In the genomic region with DNA sequence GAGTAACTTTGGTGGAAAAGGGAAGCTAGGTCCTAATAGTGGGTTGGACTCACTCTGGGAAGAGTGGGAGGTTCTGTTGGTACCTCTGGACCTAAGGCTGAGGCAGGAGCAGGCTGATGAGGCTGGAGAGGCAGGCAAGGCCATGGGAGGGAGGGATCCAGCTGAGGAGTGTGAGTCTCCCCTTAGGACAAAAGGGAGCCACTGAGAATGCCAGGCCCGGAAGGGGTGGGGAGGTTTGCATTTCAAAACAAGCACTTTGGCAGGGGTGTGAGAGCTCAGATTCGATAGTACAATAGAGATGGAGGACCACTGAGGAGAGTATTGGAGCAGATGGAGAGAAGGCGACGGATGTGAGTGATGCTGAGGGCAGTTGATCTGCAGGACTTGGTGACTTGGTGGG, we compare ENCODE assay signal across 17 cellular contexts.
DNase-seq lines count a peak whose midpoint lies in the region; ATAC-seq and TF ChIP-seq lines count a peak whose summit lies in the region.
"Had no signal": no experiment of that assay in that cellular context is flagged by ENCODE, and none has a peak within 500 bp of the region (broad histone marks: within the 10 kb centered on the region; RNA-seq: fewer than 3 reads in every experiment).

No MANE protein-coding gene starts in this region.

- POLR2A ChIA-PET in WTC11 (lab: Charles Lee) = no interaction called here

- intact Hi-C loops in left cardiac atrium (cut with DNase I) = loop anchor here in 1 of 2 donors (10.0 kb wide), 1 partner anchor 215 kb away; no protein-coding TSS in a partner anchor

- H3K27me3 Mint-ChIP-seq in WTC11 (ENCODE audit: low read depth) = no peaks in the 10 kb centered on the region
- H3K27me3 Mint-ChIP-seq in nephron progenitor cell (ENCODE audit: low read depth, poor library complexity) = peaks cover 20% of the 10 kb centered on the region
- H3K27me3 Mint-ChIP-seq: CD4-positive, alpha-beta T cell had no signal

- H3K9me3 Mint-ChIP-seq in WTC11 (no peaks in the 10 kb centered on the region), nephron progenitor cell (no peaks in the 10 kb centered on the region)
- H3K9me3 Mint-ChIP-seq: CD4-positive, alpha-beta T cell had no signal

- no peak for TF ChIP-seq CTCF in WTC11 (IDR thresholded peaks at IDR 0.05)
- TF ChIP-seq CTCF in nephron progenitor cell (IDR thresholded peaks at IDR 0.05) = no peak

- no peak overlapping the region for H3K27ac Mint-ChIP-seq in WTC11
- peak overlapping the region; percentile 2 for H3K27ac Mint-ChIP-seq in nephron progenitor cell
- H3K27ac Mint-ChIP-seq: CD4-positive, alpha-beta T cell; HFFc6 had no signal

- DNase-seq in NCI-H345 (lab: John Stamatoyannopoulos, UW) (peak; percentile 6), NCI-H345 treated with DMSO at 0.1 percent for 48 hours (lab: John Stamatoyannopoulos, UW; ENCODE audit: unreplicated experiment) (no peak), WTC11 (ENCODE audit: low spot score) (no peak), nephron progenitor cell (no peak), dermis blood vessel endothelial cell (no peak), SKM-1 (lab: John Stamatoyannopoulos, UW; ENCODE audit: unreplicated experiment) (no peak), left cardiac atrium (no peak)
- DNase-seq: AML-193; Caco-2; CD4-positive, alpha-beta T cell; DMS79; GF-D8; GM23248; H7; HFFc6 had no signal

- H3K36me3 Mint-ChIP-seq in WTC11 (no peaks in the 10 kb centered on the region), nephron progenitor cell (ENCODE audit: low read depth) (no peaks in the 10 kb centered on the region)

- CTCF ChIA-PET in WTC11 (lab: Charles Lee) = interaction anchor here (0.5 to 1.4 kb wide), 5 partner anchors 21 to 231 kb away, joined by 3 to 4 read pairs (median 3); no protein-coding TSS in a partner anchor

- H3K4me1 Mint-ChIP-seq in WTC11 (peaks cover 51% of the 10 kb centered on the region), nephron progenitor cell (peaks cover 39% of the 10 kb centered on the region)

- H3K4me3 Mint-ChIP-seq in WTC11 (no peak overlapping the region), nephron progenitor cell (no peak overlapping the region)
- H3K4me3 Mint-ChIP-seq: CD4-positive, alpha-beta T cell; HFFc6 had no signal

- ATAC-seq in WTC11 (peak; percentile 47), left cardiac atrium (no peak)
- ATAC-seq: A549, HCT116 had no signal

TF ChIP-seq in WTC11, 78 proteins besides CTCF, POLR2A, EP300 and RAD21:
- TF ChIP-seq, protein P1, sequence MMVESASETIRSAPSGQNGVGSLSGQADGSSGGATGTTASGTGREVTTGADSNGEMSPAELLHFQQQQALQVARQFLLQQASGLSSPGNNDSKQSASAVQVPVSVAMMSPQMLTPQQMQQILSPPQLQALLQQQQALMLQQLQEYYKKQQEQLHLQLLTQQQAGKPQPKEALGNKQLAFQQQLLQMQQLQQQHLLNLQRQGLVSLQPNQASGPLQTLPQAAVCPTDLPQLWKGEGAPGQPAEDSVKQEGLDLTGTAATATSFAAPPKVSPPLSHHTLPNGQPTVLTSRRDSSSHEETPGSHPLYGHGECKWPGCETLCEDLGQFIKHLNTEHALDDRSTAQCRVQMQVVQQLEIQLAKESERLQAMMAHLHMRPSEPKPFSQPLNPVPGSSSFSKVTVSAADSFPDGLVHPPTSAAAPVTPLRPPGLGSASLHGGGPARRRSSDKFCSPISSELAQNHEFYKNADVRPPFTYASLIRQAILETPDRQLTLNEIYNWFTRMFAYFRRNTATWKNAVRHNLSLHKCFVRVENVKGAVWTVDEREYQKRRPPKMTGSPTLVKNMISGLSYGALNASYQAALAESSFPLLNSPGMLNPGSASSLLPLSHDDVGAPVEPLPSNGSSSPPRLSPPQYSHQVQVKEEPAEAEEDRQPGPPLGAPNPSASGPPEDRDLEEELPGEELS (CRISPR knock-in tag; IDR thresholded peaks at IDR 0.05) = no peak
- no peak for TF ChIP-seq FOXK1 (CRISPR knock-in tag; IDR thresholded peaks at IDR 0.05)
- TF ChIP-seq ATF1 (CRISPR knock-in tag; IDR thresholded peaks at IDR 0.05) = no peak
- TF ChIP-seq SOX15 (CRISPR knock-in tag; IDR thresholded peaks at IDR 0.05) = no peak
- TF ChIP-seq, protein P2, sequence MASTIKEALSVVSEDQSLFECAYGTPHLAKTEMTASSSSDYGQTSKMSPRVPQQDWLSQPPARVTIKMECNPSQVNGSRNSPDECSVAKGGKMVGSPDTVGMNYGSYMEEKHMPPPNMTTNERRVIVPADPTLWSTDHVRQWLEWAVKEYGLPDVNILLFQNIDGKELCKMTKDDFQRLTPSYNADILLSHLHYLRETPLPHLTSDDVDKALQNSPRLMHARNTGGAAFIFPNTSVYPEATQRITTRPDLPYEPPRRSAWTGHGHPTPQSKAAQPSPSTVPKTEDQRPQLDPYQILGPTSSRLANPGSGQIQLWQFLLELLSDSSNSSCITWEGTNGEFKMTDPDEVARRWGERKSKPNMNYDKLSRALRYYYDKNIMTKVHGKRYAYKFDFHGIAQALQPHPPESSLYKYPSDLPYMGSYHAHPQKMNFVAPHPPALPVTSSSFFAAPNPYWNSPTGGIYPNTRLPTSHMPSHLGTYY (CRISPR knock-in tag; IDR thresholded peaks at IDR 0.05) = no peak
- TF ChIP-seq, protein P3, sequence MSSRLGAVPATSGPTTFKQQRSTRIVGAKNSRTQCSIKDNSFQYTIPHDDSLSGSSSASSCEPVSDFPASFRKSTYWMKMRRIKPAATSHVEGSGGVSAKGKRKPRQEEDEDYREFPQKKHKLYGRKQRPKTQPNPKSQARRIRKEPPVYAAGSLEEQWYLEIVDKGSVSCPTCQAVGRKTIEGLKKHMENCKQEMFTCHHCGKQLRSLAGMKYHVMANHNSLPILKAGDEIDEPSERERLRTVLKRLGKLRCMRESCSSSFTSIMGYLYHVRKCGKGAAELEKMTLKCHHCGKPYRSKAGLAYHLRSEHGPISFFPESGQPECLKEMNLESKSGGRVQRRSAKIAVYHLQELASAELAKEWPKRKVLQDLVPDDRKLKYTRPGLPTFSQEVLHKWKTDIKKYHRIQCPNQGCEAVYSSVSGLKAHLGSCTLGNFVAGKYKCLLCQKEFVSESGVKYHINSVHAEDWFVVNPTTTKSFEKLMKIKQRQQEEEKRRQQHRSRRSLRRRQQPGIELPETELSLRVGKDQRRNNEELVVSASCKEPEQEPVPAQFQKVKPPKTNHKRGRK (CRISPR knock-in tag; IDR thresholded peaks at IDR 0.05; ENCODE audit: borderline replicate concordance) = no peak
- TF ChIP-seq JAZF1 (CRISPR knock-in tag; IDR thresholded peaks at IDR 0.05) = no peak
- no peak for TF ChIP-seq ELF4 (CRISPR knock-in tag; IDR thresholded peaks at IDR 0.05; ENCODE audit: low read depth)
- TF ChIP-seq NFATC4 (CRISPR knock-in tag; IDR thresholded peaks at IDR 0.05) = no peak
- TF ChIP-seq MXD4 (CRISPR knock-in tag; IDR thresholded peaks at IDR 0.05; ENCODE audit: borderline replicate concordance) = no peak
